In the genomic region with DNA sequence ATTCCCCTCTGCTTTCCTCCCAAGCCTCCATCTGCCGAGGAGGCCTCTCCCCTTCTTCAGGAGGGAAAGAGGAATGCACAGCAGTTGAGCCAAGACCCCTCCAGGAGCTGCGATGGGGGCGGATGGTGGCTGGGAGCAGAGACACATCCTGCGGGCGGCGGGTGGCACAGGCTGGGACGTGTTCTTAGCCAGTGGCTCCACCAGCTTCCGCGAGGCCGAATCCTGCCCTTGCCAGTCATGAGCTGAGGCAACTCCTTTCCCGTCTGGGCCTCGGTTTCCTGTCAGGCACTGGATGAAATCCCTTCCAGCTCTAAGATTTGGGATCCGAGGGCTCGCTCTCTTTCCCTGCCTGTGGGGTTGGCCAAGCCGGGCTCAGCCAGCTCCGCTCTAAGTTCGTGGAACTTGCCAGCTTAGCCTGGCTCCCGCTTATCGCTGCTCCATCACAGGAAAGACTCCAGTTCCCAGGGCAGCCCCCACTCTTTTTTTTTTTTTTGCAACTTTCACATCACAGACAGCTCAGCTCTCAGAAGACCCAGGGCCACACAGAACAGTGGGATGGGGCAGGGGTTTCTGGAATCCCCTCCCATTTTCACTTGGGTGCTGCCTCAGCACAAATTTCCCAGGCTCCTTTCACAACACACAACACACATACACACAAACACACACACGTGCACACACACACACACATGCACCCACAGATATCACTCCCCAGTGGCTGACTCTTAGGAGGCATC, we compare ENCODE assay signal across 1 cellular context.
TF ChIP-seq lines count a peak whose summit lies in the region.

No MANE protein-coding gene starts in this region.

TF ChIP-seq in endothelial cell of umbilical vein, 7 proteins besides CTCF, POLR2A, EP300 and RAD21:
- no peak for TF ChIP-seq JUN (IDR thresholded peaks at IDR 0.05; ENCODE audit: borderline replicate concordance, insufficient read depth, insufficient read length, low read depth)
- no peak for TF ChIP-seq EZH2 (IDR thresholded peaks at IDR 0.05; ENCODE audit: borderline replicate concordance, low read depth, low read length, severe bottlenecking)
- TF ChIP-seq GATA2 (IDR thresholded peaks at IDR 0.05; ENCODE audit: insufficient read depth, insufficient read length, low read depth, low read length), result peak; percentile 81
- TF ChIP-seq FOS (IDR thresholded peaks at IDR 0.05; ENCODE audit: borderline replicate concordance, insufficient read depth, low read length), result no peak
- TF ChIP-seq, protein P1, sequence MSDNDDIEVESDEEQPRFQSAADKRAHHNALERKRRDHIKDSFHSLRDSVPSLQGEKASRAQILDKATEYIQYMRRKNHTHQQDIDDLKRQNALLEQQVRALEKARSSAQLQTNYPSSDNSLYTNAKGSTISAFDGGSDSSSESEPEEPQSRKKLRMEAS (IDR thresholded peaks at IDR 0.05; ENCODE audit: insufficient read depth, insufficient read length), result no peak
TF ChIP-seq in endothelial cell of umbilical vein: peak in this region for 1.
